Comparison of ENCODE assay signal across 1 cellular context in genomic region chr1:153233448-153233847, GRCh38.
TF ChIP-seq lines count a peak whose summit lies in the region.

No MANE protein-coding gene starts in this region.

TF ChIP-seq in GM12878, 131 proteins besides CTCF, POLR2A, EP300 and RAD21 (continued from another document):
- TF ChIP-seq SP1 (IDR thresholded peaks at IDR 0.05; ENCODE audit: low read depth, low read length) (no peak), NR2F1 (conservative IDR thresholded peaks at IDR 0.05) (peak; percentile 67)
